16 cellular contexts compared by ENCODE assay signal in genomic region chrX:40855411-40855810, GRCh38.
DNase-seq lines count a peak whose midpoint lies in the region; ATAC-seq and TF ChIP-seq lines count a peak whose summit lies in the region.
"Had no signal": no experiment of that assay in that cellular context is flagged by ENCODE, and none has a peak within 500 bp of the region (broad histone marks: within the 10 kb centered on the region; RNA-seq: fewer than 3 reads in every experiment).

No MANE protein-coding gene starts in this region.

- peak; percentile 60 for ATAC-seq in RWPE2 (ENCODE audit: low read depth)
- ATAC-seq in GM21390 (IDR thresholded peaks at IDR 0.05; ENCODE audit: unreplicated experiment) = no peak

- H3K9ac ChIP-seq in GM23248 = no peak overlapping the region

- TF ChIP-seq CTCF in LNCaP clone FGC (IDR thresholded peaks at IDR 0.05; ENCODE audit: control insufficient read depth, extremely low read depth, insufficient read depth) = no peak
- TF ChIP-seq CTCF in RWPE2 (IDR thresholded peaks at IDR 0.05; ENCODE audit: poor library complexity, severe bottlenecking) = no peak
- TF ChIP-seq CTCF in foreskin fibroblast (IDR thresholded peaks at IDR 0.05; ENCODE audit: low read depth, low read length) = no peak

- H3K9me2 ChIP-seq in GM23248 (ENCODE audit: insufficient read depth) = no peaks in the 10 kb centered on the region

- H3K4me3 ChIP-seq in GM23248 (no peak overlapping the region), LNCaP clone FGC (ENCODE audit: low read depth, low read length) (no peak overlapping the region), RWPE2 (ENCODE audit: severe bottlenecking) (no peak overlapping the region), foreskin fibroblast (ENCODE audit: low read depth in 1 of 2, low read length in 2 of 2) (no peak overlapping the region)
- H3K4me3 ChIP-seq: coronary artery, transverse colon had no signal

- H3K79me2 ChIP-seq in GM23248 (ENCODE audit: insufficient read depth) = no peaks in the 10 kb centered on the region

- no peak overlapping the region for H3K4me2 ChIP-seq in GM23248 (ENCODE audit: unreplicated experiment)

- no peaks in the 10 kb centered on the region for H3K9me3 ChIP-seq in GM23248 (ENCODE audit: low read depth)
- no peaks in the 10 kb centered on the region for H3K9me3 ChIP-seq in RWPE2 (ENCODE audit: severe bottlenecking)
- H3K9me3 ChIP-seq: transverse colon had no signal

- no peaks in the 10 kb centered on the region for H4K20me1 ChIP-seq in GM23248 (ENCODE audit: insufficient read depth)

- in situ Hi-C loops in GM23248 (cut with MboI) = no loop called here

- DNase-seq in GM23248 (peak; percentile 16), LNCaP clone FGC (ENCODE audit: low read depth) (peak; percentile 38), RWPE2 (ENCODE audit: low spot score) (no peak), foreskin fibroblast (peak; percentile 13 to 60), hypothalamus (lab: John Stamatoyannopoulos, UW) (no peak), T-helper 1 cell (no peak)
- no peak for DNase-seq in stimulated activated CD4-positive, alpha-beta T cell treated with anti-CD3 and anti-CD28 coated beads, Interleukin-4, amount 100 ng/mL, for 1 hour
- DNase-seq: activated CD4-positive, alpha-beta memory T cell treated with anti-CD3 and anti-CD28 coated beads for 36 hours; amygdala; nephron progenitor cell; right cardiac atrium; stimulated activated CD4-positive, alpha-beta T cell treated with anti-CD3 and anti-CD28 coated beads, Interleukin-2, amount 100 ng/mL, for 48 hours; transverse colon had no signal

- H3F3A ChIP-seq in GM23248 (ENCODE audit: insufficient read depth) = no peaks in the 10 kb centered on the region

- H3K27ac ChIP-seq in GM23248 (no peak overlapping the region), RWPE2 (ENCODE audit: poor library complexity, severe bottlenecking) (peak overlapping the region; percentile 22)
- H3K27ac ChIP-seq: C4-2B, coronary artery, transverse colon had no signal

- H3K27me3 ChIP-seq in GM23248 (replicated peaks; ENCODE audit: insufficient read depth) (no peaks in the 10 kb centered on the region), RWPE2 (ENCODE audit: insufficient read depth, poor library complexity, severe bottlenecking) (no peaks in the 10 kb centered on the region)
- H3K27me3 ChIP-seq: transverse colon had no signal

- H3K36me3 ChIP-seq in GM23248 (ENCODE audit: low read depth) (no peaks in the 10 kb centered on the region), RWPE2 (ENCODE audit: low read depth) (no peaks in the 10 kb centered on the region)
- H3K36me3 ChIP-seq: transverse colon had no signal

- H3K4me1 ChIP-seq in GM23248 (ENCODE audit: insufficient read depth) = no peaks in the 10 kb centered on the region
- H3K4me1 ChIP-seq in RWPE2 (ENCODE audit: insufficient read depth, poor library complexity, severe bottlenecking) = no peaks in the 10 kb centered on the region
- H3K4me1 ChIP-seq: transverse colon had no signal

- H2AFZ ChIP-seq in GM23248 = no peak overlapping the region

Comparison
In these comparisons a context has a peak if more than half of its experiments do, and no peak if none do; other contexts are left out.
1. DNase-seq: peak in GM23248 (single experiment), LNCaP clone FGC (single experiment) and foreskin fibroblast (2 of 2); none in RWPE2 (single experiment), stimulated activated CD4-positive, alpha-beta T cell treated with anti-CD3 and anti-CD28 coated beads, Interleukin-4, amount 100 ng/mL, for 1 hour (single experiment), hypothalamus (0 of 51) and T-helper 1 cell (0 of 5).